In the genomic region with DNA sequence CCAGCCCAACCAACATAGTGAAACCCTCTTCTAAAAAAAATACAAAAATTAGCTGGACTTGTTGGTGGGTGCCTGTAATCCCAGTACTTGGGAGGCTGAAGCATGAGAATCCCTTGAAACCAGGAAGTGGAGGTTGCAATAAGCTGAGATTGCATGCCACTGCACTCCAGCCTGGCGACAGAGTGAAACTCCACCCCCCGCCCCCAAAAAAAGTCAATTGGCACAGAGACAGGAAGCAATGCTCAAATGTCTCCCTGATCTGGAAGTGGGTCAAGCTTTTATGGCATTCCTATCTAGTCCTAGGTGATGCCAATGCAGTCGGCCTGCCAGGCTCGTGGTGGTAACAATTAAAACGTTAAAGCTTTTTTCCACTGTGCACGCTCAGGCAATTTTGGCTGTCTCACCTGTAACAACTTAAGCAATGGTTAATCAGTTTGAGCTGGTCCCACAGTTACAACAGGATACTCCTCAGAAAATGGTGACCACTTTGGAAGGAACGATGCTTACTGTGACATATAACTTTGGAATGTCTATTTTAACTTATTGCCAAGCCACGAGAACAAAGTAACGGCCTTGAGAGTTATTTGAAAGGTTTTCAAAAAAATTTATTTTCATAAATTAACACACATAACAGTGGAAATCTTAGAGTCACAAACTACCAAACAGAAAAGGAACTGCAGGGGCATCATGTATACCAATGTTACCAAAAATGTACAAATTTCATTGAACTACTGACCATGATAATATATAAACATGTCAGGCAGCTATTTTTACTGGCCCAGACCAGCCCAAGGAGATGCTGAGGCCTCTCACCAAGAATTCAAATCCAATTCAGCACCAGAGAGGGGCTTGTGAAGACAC, we compare ENCODE assay signal across 10 cellular contexts. TPM values are rescaled to one million over a fixed set of nuclear protein-coding genes. Genes with fewer than 3 reads are reported as not detected.
DNase-seq lines count a peak whose midpoint lies in the region; ATAC-seq and TF ChIP-seq lines count a peak whose summit lies in the region.
"Had no signal": no experiment of that assay in that cellular context is flagged by ENCODE, and none has a peak within 500 bp of the region (broad histone marks: within the 10 kb centered on the region; RNA-seq: fewer than 3 reads in every experiment).

No MANE protein-coding gene starts in this region.

- POLR2A ChIA-PET in BJ (lab: Charles Lee): interaction anchor here (0.7 kb wide), 1 partner anchor 58 kb away, joined by 11 read pairs; no protein-coding TSS in a partner anchor
- POLR2A ChIA-PET in HEK293T (lab: Yijun Ruan, JAX): interaction anchor here (3.1 kb wide), 1 partner anchor 19 kb away, joined by 12 read pairs; a partner anchor contains a TSS

- peaks cover 12% of the 10 kb centered on the region for H3K4me1 ChIP-seq in OCI-LY1 (ENCODE audit: insufficient read depth, low read length, severe bottlenecking)
- H3K4me1 ChIP-seq: parathyroid adenoma had no signal

- H3K9me2 ChIP-seq in OCI-LY1 (ENCODE audit: low read depth, low read length): no peaks in the 10 kb centered on the region

- no peaks in the 10 kb centered on the region for H3F3A ChIP-seq in OCI-LY1 (ENCODE audit: insufficient read depth, low read length)

- DNase-seq in BJ (ENCODE audit: low read depth) (peak; percentile 56), dermis blood vessel endothelial cell (peak; percentile 37), occipital lobe (lab: John Stamatoyannopoulos, UW) (peak; percentile 5), HEK293T (ENCODE audit: extremely low spot score) (no peak), SIG-M5 treated with dmso at 0.1 percent for 504 hours (lab: John Stamatoyannopoulos, UW; ENCODE audit: unreplicated experiment) (no peak)
- DNase-seq: H9 had no signal

- no peak for TF ChIP-seq CTCF in BJ (IDR thresholded peaks at IDR 0.05; ENCODE audit: insufficient read depth, low read depth, low read length)
- no peak for TF ChIP-seq CTCF in OCI-LY1 (IDR thresholded peaks at IDR 0.05; ENCODE audit: low read length)

- no peaks in the 10 kb centered on the region for H3K79me2 ChIP-seq in OCI-LY1 (ENCODE audit: insufficient read depth, low read length)
- H3K79me2 ChIP-seq: parathyroid adenoma had no signal

- ATAC-seq in GM18868 (IDR thresholded peaks at IDR 0.05; ENCODE audit: unreplicated experiment): no peak
- no peak for ATAC-seq in GM19397 (IDR thresholded peaks at IDR 0.05; ENCODE audit: unreplicated experiment)

- H3K27ac ChIP-seq in OCI-LY1 (ENCODE audit: low read depth, low read length, poor library complexity, severe bottlenecking): peak overlapping the region; percentile 52
- H3K27ac ChIP-seq: parathyroid adenoma had no signal

- H2AFZ ChIP-seq in OCI-LY1 (ENCODE audit: low read length): no peak overlapping the region
- H2AFZ ChIP-seq: parathyroid adenoma had no signal

- H4K20me1 ChIP-seq in OCI-LY1 (ENCODE audit: insufficient read depth, low read length): no peaks in the 10 kb centered on the region

- H3K4me2 ChIP-seq in OCI-LY1 (ENCODE audit: low read length): no peak overlapping the region

- H3K27me3 ChIP-seq in BJ (ENCODE audit: control insufficient read depth, insufficient read depth, low read length) (no peaks in the 10 kb centered on the region), OCI-LY1 (ENCODE audit: insufficient read depth, low read length) (no peaks in the 10 kb centered on the region)

- CTCF ChIA-PET in BJ (lab: Yijun Ruan, JAX) (interaction anchor here (0.7 to 3.8 kb wide), 6 partner anchors 7 to 289 kb away, joined by 3 to 11 read pairs (median 4); no protein-coding TSS in a partner anchor), HEK293T (lab: Yijun Ruan, JAX) (interaction anchor here (1.2 kb wide), 1 partner anchor 68 kb away, joined by 3 read pairs; no protein-coding TSS in a partner anchor)

- H3K9me3 ChIP-seq in OCI-LY1 (ENCODE audit: low read length): no peaks in the 10 kb centered on the region

- peaks cover 11% of the 10 kb centered on the region for H3K36me3 ChIP-seq in BJ (ENCODE audit: control insufficient read depth, insufficient read depth, low read length)
- peaks cover 33% of the 10 kb centered on the region; the same call in 1 of the 2 replicates for H3K36me3 ChIP-seq in OCI-LY1 (ENCODE audit: insufficient read depth, low read length)

- H3K4me3 ChIP-seq in BJ (ENCODE audit: low read depth, low read length) (no peak overlapping the region), OCI-LY1 (ENCODE audit: low read depth, low read length, poor library complexity, severe bottlenecking) (no peak overlapping the region)

- no peak overlapping the region for H3K9ac ChIP-seq in OCI-LY1 (ENCODE audit: low read length)
- H3K9ac ChIP-seq: parathyroid adenoma had no signal

TF ChIP-seq in HEK293T, 16 proteins besides CTCF, POLR2A, EP300 and RAD21:
- no peak for TF ChIP-seq NFRKB (IDR thresholded peaks at IDR 0.05)
- no peak for TF ChIP-seq ELF4 (IDR thresholded peaks at IDR 0.05)
- no peak for TF ChIP-seq FOXK2 (IDR thresholded peaks at IDR 0.05)
- no peak for TF ChIP-seq LEF1 (IDR thresholded peaks at IDR 0.05; ENCODE audit: borderline replicate concordance)
- TF ChIP-seq HDGF (IDR thresholded peaks at IDR 0.05; ENCODE audit: borderline replicate concordance): no peak
- TF ChIP-seq FOXA1 (IDR thresholded peaks at IDR 0.05): no peak
- TF ChIP-seq ARNT (IDR thresholded peaks at IDR 0.05): no peak
- TF ChIP-seq SP1 (IDR thresholded peaks at IDR 0.05): no peak
- no peak for TF ChIP-seq FOXM1 (IDR thresholded peaks at IDR 0.05; ENCODE audit: borderline replicate concordance)
- no peak for TF ChIP-seq SUZ12 (IDR thresholded peaks at IDR 0.05)
- TF ChIP-seq L3MBTL2 (conservative IDR thresholded peaks at IDR 0.05): no peak
- no peak for TF ChIP-seq CTBP1 (IDR thresholded peaks at IDR 0.05; ENCODE audit: borderline replicate concordance)
- no peak for TF ChIP-seq ZNF384 (IDR thresholded peaks at IDR 0.05)
- TF ChIP-seq, protein P1, sequence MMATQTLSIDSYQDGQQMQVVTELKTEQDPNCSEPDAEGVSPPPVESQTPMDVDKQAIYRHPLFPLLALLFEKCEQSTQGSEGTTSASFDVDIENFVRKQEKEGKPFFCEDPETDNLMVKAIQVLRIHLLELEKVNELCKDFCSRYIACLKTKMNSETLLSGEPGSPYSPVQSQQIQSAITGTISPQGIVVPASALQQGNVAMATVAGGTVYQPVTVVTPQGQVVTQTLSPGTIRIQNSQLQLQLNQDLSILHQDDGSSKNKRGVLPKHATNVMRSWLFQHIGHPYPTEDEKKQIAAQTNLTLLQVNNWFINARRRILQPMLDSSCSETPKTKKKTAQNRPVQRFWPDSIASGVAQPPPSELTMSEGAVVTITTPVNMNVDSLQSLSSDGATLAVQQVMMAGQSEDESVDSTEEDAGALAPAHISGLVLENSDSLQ (IDR thresholded peaks at IDR 0.05): no peak
- no peak for TF ChIP-seq BHLHE40 (IDR thresholded peaks at IDR 0.05; ENCODE audit: borderline replicate concordance)
- TF ChIP-seq TARDBP (IDR thresholded peaks at IDR 0.05): no peak

RNA-seq across cellular contexts. Expression of a gene that starts 19.0 kb away (rescaled TPM):
- 18.7 and 26.9 TPM in 2 replicates for polyA plus RNA-seq in BJ (2011; rRNA removed)
- polyA minus RNA-seq in BJ (2011; rRNA and poly(A)+ RNA removed): 21.8 and 30.8 TPM in 2 replicates
- total RNA-seq in dermis blood vessel endothelial cell (52.6 and 58.3 TPM in 2 replicates), occipital lobe (37.4 TPM)

Comparison
In these comparisons a context has a peak if more than half of its experiments do, and no peak if none do; other contexts are left out.
1. DNase-seq: peak in BJ (single experiment), dermis blood vessel endothelial cell (single experiment) and occipital lobe (single experiment); none in HEK293T (single experiment) and SIG-M5 treated with dmso at 0.1 percent for 504 hours (single experiment).